ENCODE assay signal across 1 cellular context in genomic region chr20:62786100-62786499, GRCh38.
TF ChIP-seq lines count a peak whose summit lies in the region.

No MANE protein-coding gene starts in this region.

TF ChIP-seq in GM23338, 12 proteins besides CTCF, POLR2A, EP300 and RAD21 (continued from another document):
- no peak for TF ChIP-seq JUNB (IDR thresholded peaks at IDR 0.05; ENCODE audit: unreplicated experiment)
